In the genomic region with DNA sequence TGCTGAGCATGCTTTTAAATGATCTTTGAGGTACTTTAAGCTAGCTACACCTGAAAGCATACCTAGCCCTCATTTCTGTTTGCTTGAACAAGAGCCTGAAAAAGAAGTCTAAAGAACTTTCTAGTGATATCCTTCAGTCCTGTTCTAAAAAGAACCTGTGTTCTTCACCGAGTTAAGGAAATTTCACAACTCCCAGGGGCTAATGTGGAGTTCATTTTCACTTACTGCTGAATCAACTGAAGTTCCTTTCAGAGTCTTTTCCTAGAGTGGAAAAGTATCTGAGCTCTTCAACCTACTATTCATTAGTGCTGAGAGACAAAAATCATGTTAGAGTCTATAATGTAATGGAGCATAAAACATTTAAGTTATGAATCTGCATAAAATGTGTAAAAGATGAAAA, we compare ENCODE assay signal across 20 cellular contexts.
A peak's percentile ranks its signal among the peaks of the same experiment; 100 is the strongest.
DNase-seq lines count a peak whose midpoint lies in the region; ATAC-seq and TF ChIP-seq lines count a peak whose summit lies in the region.
"Had no signal": no experiment of that assay in that cellular context is flagged by ENCODE, and none has a peak within 500 bp of the region (broad histone marks: within the 10 kb centered on the region; RNA-seq: fewer than 3 reads in every experiment).

No MANE protein-coding gene starts in this region.

- no peaks in the 10 kb centered on the region for H3K27me3 ChIP-seq in transverse colon

- POLR2A ChIA-PET in activated CD4-positive, alpha-beta T cell treated with anti-CD3 and anti-CD28 coated beads for 36 hours (lab: Charles Lee) = no interaction called here

- in situ Hi-C loops in transverse colon (cut with MboI; ENCODE audit: low pct_ligation_motif_present in 1 of 4, low pct_unique_long_range_greater_than_20kb in 1 of 4, low sequenced_read_pairs in 3 of 4) = no loop called here

- H3K27ac Mint-ChIP-seq in brain = peak overlapping the region in 3 of 5 experiments; percentile 62 to 81 (median 71)
- no peak overlapping the region for H3K27ac Mint-ChIP-seq in natural killer cell treated with Interleukin-12 subunit alpha and Interleukin-12 subunit beta and Interleukin-15 and Interleukin-18, amount 100 ng/mL, for 72 hours
- no peak overlapping the region for H3K27ac Mint-ChIP-seq in activated CD4-positive, alpha-beta T cell treated with anti-CD3 and anti-CD28 coated beads for 36 hours
- H3K27ac Mint-ChIP-seq: activated CD8-positive, alpha-beta memory T cell treated with anti-CD3 and anti-CD28 coated beads, Interleukin-2, amount 10 ng/mL, durations not matched to agents 7 days and 5 days had no signal

- no peak for TF ChIP-seq POLR2A in transverse colon (IDR thresholded peaks at IDR 0.05)

- ATAC-seq in Right ventricle myocardium inferior = peak; percentile 59
- ATAC-seq in natural killer cell treated with Interleukin-12 subunit alpha and Interleukin-12 subunit beta and Interleukin-15 and Interleukin-18, amount 100 ng/mL, for 72 hours = no peak
- no peak for ATAC-seq in activated CD4-positive, alpha-beta T cell treated with anti-CD3 and anti-CD28 coated beads for 36 hours
- no peak for ATAC-seq in GM21786 (IDR thresholded peaks at IDR 0.05; ENCODE audit: unreplicated experiment)
- ATAC-seq: activated CD4-positive, CD25-positive, alpha-beta regulatory T cell treated with anti-CD3 and anti-CD28 coated beads, Interleukin-2, amount 50 U/mL, for 24 hours; activated CD8-positive, alpha-beta memory T cell treated with anti-CD3 and anti-CD28 coated beads, Interleukin-2, amount 10 ng/mL, durations not matched to agents 7 days and 5 days; stimulated activated naive B cell treated with anti-CD40 and anti-IgM and Interleukin-4, amounts not matched to agents 10 μg/mL and 1 μg/mL and 100 μg/mL, for 72 hours had no signal

- WGBS in mesodermal cell (ENCODE audit: insufficient coverage in 2 of 2), 2 experiments = 100% methylated on average over 1 of the region's 1 CpG
- WGBS in transverse colon (ENCODE audit: low coverage in 1 of 2), 2 donors = 13 to 36% methylated on average over 1 of the region's 1 CpG

- H3K36me3 ChIP-seq in mesodermal cell (ENCODE audit: control insufficient read depth, insufficient read depth, low read length) = peaks cover 14% of the 10 kb centered on the region
- H3K36me3 ChIP-seq in transverse colon = no peaks in the 10 kb centered on the region

- peaks cover 10% of the 10 kb centered on the region for H3K4me1 Mint-ChIP-seq in brain
- peaks cover 0 to 7% of the 10 kb centered on the region in 2 donors for H3K4me1 Mint-ChIP-seq in natural killer cell treated with Interleukin-12 subunit alpha and Interleukin-12 subunit beta and Interleukin-15 and Interleukin-18, amount 100 ng/mL, for 72 hours (ENCODE audit: low read depth in 2 of 2)
- peaks cover 2% of the 10 kb centered on the region for H3K4me1 Mint-ChIP-seq in activated CD4-positive, alpha-beta T cell treated with anti-CD3 and anti-CD28 coated beads for 36 hours

- H3K4me3 Mint-ChIP-seq in brain = no peak overlapping the region
- no peak overlapping the region for H3K4me3 Mint-ChIP-seq in natural killer cell treated with Interleukin-12 subunit alpha and Interleukin-12 subunit beta and Interleukin-15 and Interleukin-18, amount 100 ng/mL, for 72 hours
- H3K4me3 Mint-ChIP-seq in activated CD4-positive, alpha-beta T cell treated with anti-CD3 and anti-CD28 coated beads for 36 hours = no peak overlapping the region
- H3K4me3 Mint-ChIP-seq: activated CD8-positive, alpha-beta memory T cell treated with anti-CD3 and anti-CD28 coated beads, Interleukin-2, amount 10 ng/mL, durations not matched to agents 7 days and 5 days; immature natural killer cell; stimulated activated naive B cell treated with anti-CD40 and anti-IgM and Interleukin-4, amounts not matched to agents 10 μg/mL and 1 μg/mL and 100 μg/mL, for 72 hours had no signal

- no peak for TF ChIP-seq CTCF in brain (conservative IDR thresholded peaks at IDR 0.05)
- TF ChIP-seq CTCF in transverse colon (IDR thresholded peaks at IDR 0.05) = no peak

- no peak overlapping the region for H3K4me3 ChIP-seq in mesodermal cell (ENCODE audit: extremely low read depth, insufficient read depth, low read length, poor library complexity, severe bottlenecking)
- no peak overlapping the region for H3K4me3 ChIP-seq in transverse colon

- intact Hi-C loops in Right ventricle myocardium inferior (cut with DNase I) (no loop called here), cardiac septum (cut with DNase I) (no loop called here), transverse colon (cut with DNase I; ENCODE audit: low total_unique reads) (no loop called here)
- intact Hi-C loops in activated CD4-positive, alpha-beta T cell treated with anti-CD3 and anti-CD28 coated beads for 36 hours (cut with DNase I, micrococcal nuclease) = no loop called here

- peaks cover 8% of the 10 kb centered on the region for H3K36me3 Mint-ChIP-seq in brain
- H3K36me3 Mint-ChIP-seq in natural killer cell treated with Interleukin-12 subunit alpha and Interleukin-12 subunit beta and Interleukin-15 and Interleukin-18, amount 100 ng/mL, for 72 hours = no peaks in the 10 kb centered on the region
- H3K36me3 Mint-ChIP-seq in activated CD4-positive, alpha-beta T cell treated with anti-CD3 and anti-CD28 coated beads for 36 hours (ENCODE audit: low read depth) = no peaks in the 10 kb centered on the region

- H3K4me1 ChIP-seq in mesodermal cell (ENCODE audit: control insufficient read depth, insufficient read depth, low read length, poor library complexity, severe bottlenecking) = no peaks in the 10 kb centered on the region
- H3K4me1 ChIP-seq in transverse colon = peaks cover 0 to 9% (median 2%) of the 10 kb centered on the region in 4 donors

- CTCF ChIA-PET in activated CD4-positive, alpha-beta T cell treated with anti-CD3 and anti-CD28 coated beads for 36 hours (lab: Charles Lee) = interaction anchor here (1.2 to 1.3 kb wide), 2 partner anchors 19 to 66 kb away, joined by 3 to 5 read pairs; no protein-coding TSS in a partner anchor

- H3K9me3 ChIP-seq in mesodermal cell (ENCODE audit: control insufficient read depth, low read length) = no peaks in the 10 kb centered on the region
- no peaks in the 10 kb centered on the region for H3K9me3 ChIP-seq in transverse colon

- no peak for DNase-seq in Right ventricle myocardium inferior (ENCODE audit: missing footprints)
- no peak for DNase-seq in cardiac septum (ENCODE audit: low spot score)
- DNase-seq in transverse colon = no peak
- no peak for DNase-seq in natural killer cell treated with Interleukin-12 subunit alpha and Interleukin-12 subunit beta and Interleukin-15 and Interleukin-18, amount 100 ng/mL, for 72 hours (ENCODE audit: low spot score)
- no peak for DNase-seq in activated CD4-positive, alpha-beta T cell treated with anti-CD3 and anti-CD28 coated beads for 36 hours
- DNase-seq: activated CD8-positive, alpha-beta memory T cell treated with anti-CD3 and anti-CD28 coated beads, Interleukin-2, amount 10 ng/mL, durations not matched to agents 7 days and 5 days; activated effector memory CD4-positive, alpha-beta T cell treated with anti-CD3 and anti-CD28 coated beads, Interleukin-2, amount 50 U/mL, for 16 hours; anterior cingulate cortex; COR-L47; immature natural killer cell; IMR-90; NCI-H2171; NCI-H82; small intestine; stimulated activated naive B cell treated with anti-CD40 and anti-IgM and Interleukin-4, amounts not matched to agents 10 μg/mL and 1 μg/mL and 100 μg/mL, for 72 hours; T-helper 2 cell had no signal

- H3K9me3 Mint-ChIP-seq in brain = peaks cover 0 to 4% (median 4%) of the 10 kb centered on the region in 5 experiments
- H3K9me3 Mint-ChIP-seq in natural killer cell treated with Interleukin-12 subunit alpha and Interleukin-12 subunit beta and Interleukin-15 and Interleukin-18, amount 100 ng/mL, for 72 hours = no peaks in the 10 kb centered on the region
- no peaks in the 10 kb centered on the region for H3K9me3 Mint-ChIP-seq in activated CD4-positive, alpha-beta T cell treated with anti-CD3 and anti-CD28 coated beads for 36 hours (ENCODE audit: low read depth)
- H3K9me3 Mint-ChIP-seq: immature natural killer cell had no signal

- peak overlapping the region; percentile 41 for H3K27ac ChIP-seq in mesodermal cell (ENCODE audit: low read depth, low read length, severe bottlenecking)
- peak overlapping the region; percentile 24 to 83 (median 62) for H3K27ac ChIP-seq in transverse colon

- peaks cover 5% of the 10 kb centered on the region for H3K27me3 Mint-ChIP-seq in brain
- H3K27me3 Mint-ChIP-seq in natural killer cell treated with Interleukin-12 subunit alpha and Interleukin-12 subunit beta and Interleukin-15 and Interleukin-18, amount 100 ng/mL, for 72 hours = no peaks in the 10 kb centered on the region
- no peaks in the 10 kb centered on the region for H3K27me3 Mint-ChIP-seq in activated CD4-positive, alpha-beta T cell treated with anti-CD3 and anti-CD28 coated beads for 36 hours
- H3K27me3 Mint-ChIP-seq: activated CD8-positive, alpha-beta memory T cell treated with anti-CD3 and anti-CD28 coated beads, Interleukin-2, amount 10 ng/mL, durations not matched to agents 7 days and 5 days; stimulated activated naive B cell treated with anti-CD40 and anti-IgM and Interleukin-4, amounts not matched to agents 10 μg/mL and 1 μg/mL and 100 μg/mL, for 72 hours had no signal

- TF ChIP-seq EP300 in transverse colon (IDR thresholded peaks at IDR 0.05; ENCODE audit: low read depth) = no peak

Comparison
In these comparisons a context has a peak if more than half of its experiments do, and no peak if none do; other contexts are left out.
1. H3K27ac Mint-ChIP-seq: peak in brain (3 of 5); none in natural killer cell treated with Interleukin-12 subunit alpha and Interleukin-12 subunit beta and Interleukin-15 and Interleukin-18, amount 100 ng/mL, for 72 hours (0 of 2) and activated CD4-positive, alpha-beta T cell treated with anti-CD3 and anti-CD28 coated beads for 36 hours (single experiment).